Comparison of ENCODE assay signal across 25 cellular contexts in the genomic region with DNA sequence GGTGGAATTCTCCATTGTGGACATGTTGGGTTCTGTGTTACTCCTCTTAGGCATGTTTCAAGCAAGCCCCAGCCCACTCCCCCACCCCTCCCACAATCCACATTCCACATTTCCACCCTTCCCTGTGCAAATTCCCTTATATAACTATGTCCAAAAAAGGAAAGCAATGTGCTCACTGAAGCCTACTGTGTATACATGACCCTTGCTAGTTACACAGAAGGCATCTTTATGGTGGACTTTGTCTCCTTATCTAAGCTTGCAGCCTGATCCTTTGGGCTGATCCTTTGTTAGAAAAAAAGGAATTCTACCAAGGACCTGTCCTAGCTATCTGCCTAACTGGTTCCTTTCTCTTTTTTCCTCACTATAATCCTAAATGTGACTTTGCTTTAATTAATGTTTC.
"Had no signal": no experiment of that assay in that cellular context is flagged by ENCODE, and none has a peak within 500 bp of the region (broad histone marks: within the 10 kb centered on the region; RNA-seq: fewer than 3 reads in every experiment).

No MANE protein-coding gene starts in this region.

- H3K36me3 Mint-ChIP-seq: brain had no signal

- H3K27ac Mint-ChIP-seq: activated CD8-positive, alpha-beta T cell treated with anti-CD3 and anti-CD28 coated beads, Interleukin-2, amount 10 ng/mL, durations not matched to agents 7 days and 5 days; T-helper 17 cell; WTC11 had no signal

- H3K4me3 Mint-ChIP-seq: activated CD8-positive, alpha-beta T cell treated with anti-CD3 and anti-CD28 coated beads, Interleukin-2, amount 10 ng/mL, durations not matched to agents 7 days and 5 days; T-helper 17 cell; WTC11 had no signal

- ATAC-seq: activated CD8-positive, alpha-beta T cell treated with anti-CD3 and anti-CD28 coated beads, Interleukin-2, amount 10 ng/mL, durations not matched to agents 7 days and 5 days; K562; Panc1; T-helper 17 cell; WTC11 had no signal

- DNase-seq: activated CD4-positive, alpha-beta T cell treated with anti-CD3 and anti-CD28 coated beads for 48 hours; activated CD4-positive, alpha-beta T cell treated with anti-CD3 and anti-CD28 coated beads, Interleukin-2, amount 50 U/mL, for 4 hours; activated CD4-positive, CD25-positive, alpha-beta regulatory T cell treated with anti-CD3 and anti-CD28 coated beads, Interleukin-2, amount 50 U/mL, for 72 hours; activated CD8-positive, alpha-beta memory T cell treated with anti-CD3 and anti-CD28 coated beads, Interleukin-2, amount 50 U/mL, for 48 hours; activated CD8-positive, alpha-beta T cell treated with anti-CD3 and anti-CD28 coated beads, Interleukin-2, amount 10 ng/mL, durations not matched to agents 7 days and 5 days; activated naive CD4-positive, alpha-beta T cell treated with anti-CD3 and anti-CD28 coated beads, Interleukin-2, amount 50 U/mL, for 16 hours; activated T-cell treated with anti-CD3 and anti-CD28 coated beads, Interleukin-2, amount 50 U/mL, for 1 hour; aorta; Karpas-422; MM.1S; NCI-H1105; NCI-H1436; NCI-H1694 treated with DMSO at 0.1 percent for 48 hours; NCI-H2029 treated with DMSO at 0.1 percent for 48 hours; NCI-H510A treated with DMSO at 0.1 percent for 48 hours; NCI-H69; NK-92 treated with Interleukin-12 subunit alpha and Interleukin-12 subunit beta, amount 100 ng/mL, for 24 hours; OCI-M1; SHP77; T-helper 17 cell; T-helper 9 cell had no signal

- H3K4me1 Mint-ChIP-seq: T-helper 17 cell, WTC11 had no signal

- H3K4me3 ChIP-seq: K562 had no signal

- H3K27me3 Mint-ChIP-seq: brain, T-helper 17 cell had no signal
